8 cellular contexts compared by ENCODE assay signal in the genomic region with DNA sequence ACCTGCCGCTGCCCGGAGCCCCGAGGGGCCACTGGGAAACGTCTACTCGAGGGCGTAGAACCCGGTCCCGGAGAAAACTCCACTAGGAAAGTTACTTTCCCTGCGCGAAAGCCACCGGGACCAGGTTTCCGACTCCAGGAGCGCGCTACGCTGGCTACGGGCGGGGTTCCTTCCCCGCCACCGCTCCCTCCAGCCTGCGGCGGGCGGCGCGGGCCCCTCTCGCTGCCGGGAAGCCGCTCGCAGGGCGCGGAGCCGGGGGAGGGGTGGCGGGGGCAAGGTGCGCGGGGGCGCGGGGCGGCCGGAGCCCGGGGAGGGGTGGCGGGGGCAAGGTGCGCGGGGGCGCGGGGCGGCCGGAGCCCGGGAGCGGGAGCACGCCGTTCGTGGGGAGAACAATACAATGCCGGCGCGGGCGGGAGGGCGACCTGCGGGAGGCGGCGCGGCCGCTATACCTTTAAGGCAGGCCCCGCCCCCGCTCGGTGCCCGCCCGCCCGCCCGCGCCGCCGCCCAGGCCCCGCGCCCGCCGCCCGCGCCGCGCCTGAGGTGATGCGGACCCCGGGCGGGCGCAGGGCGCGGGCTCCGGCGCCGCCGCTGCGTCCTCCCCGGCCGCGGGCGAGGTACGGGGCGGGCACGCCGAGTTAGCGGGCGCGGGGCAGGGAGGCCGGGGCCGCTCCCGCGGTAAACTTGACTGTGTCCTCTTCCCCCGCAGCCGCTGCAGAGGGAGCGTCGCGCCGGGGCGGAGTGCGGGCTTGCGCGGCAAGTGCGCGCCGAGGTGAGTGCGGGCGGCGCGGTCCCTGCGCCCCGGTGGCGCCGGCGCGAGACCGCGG.
DNase-seq lines count a peak whose midpoint lies in the region; ATAC-seq and TF ChIP-seq lines count a peak whose summit lies in the region.

No MANE protein-coding gene starts in this region.

- H3K4me2 ChIP-seq in DOHH2 (ENCODE audit: low read length) = peak overlapping the region; percentile 65

- H3K4me3 ChIP-seq in DOHH2 (ENCODE audit: low read length) (peak overlapping the region; percentile 61), esophagus squamous epithelium (peak overlapping the region; percentile 55 to 90 (median 72)), vagina (peak overlapping the region; percentile 90 to 92)

- H3F3A ChIP-seq in DOHH2 (ENCODE audit: control insufficient read depth, insufficient read depth) = peaks cover 7% of the 10 kb centered on the region; the same call in 1 of the 2 replicates

- no peaks in the 10 kb centered on the region for H3K9me3 Mint-ChIP-seq in activated CD8-positive, alpha-beta memory T cell treated with anti-CD3 and anti-CD28 coated beads, Interleukin-2, amount 10 ng/mL, durations not matched to agents 7 days and 5 days (ENCODE audit: low read depth)
- no peaks in the 10 kb centered on the region for H3K9me3 Mint-ChIP-seq in naive thymus-derived CD8-positive, alpha-beta T cell

- TF ChIP-seq POLR2A in esophagus squamous epithelium (IDR thresholded peaks at IDR 0.05) (peak in 2 of 4 donors; percentile 26 to 43), vagina (IDR thresholded peaks at IDR 0.05) (no peak)

- H3K79me2 ChIP-seq in DOHH2 (ENCODE audit: control insufficient read depth, low read length) = no peaks in the 10 kb centered on the region

- WGBS in esophagus squamous epithelium, 2 donors = no CpG with 5 or more reads among the region's 130 CpGs

- peak overlapping the region; percentile 74 for H3K4me3 Mint-ChIP-seq in activated CD8-positive, alpha-beta memory T cell treated with anti-CD3 and anti-CD28 coated beads, Interleukin-2, amount 10 ng/mL, durations not matched to agents 7 days and 5 days
- peak overlapping the region in 6 of 10 donors; percentile 52 to 86 (median 74) for H3K4me3 Mint-ChIP-seq in naive thymus-derived CD8-positive, alpha-beta T cell

- no peak overlapping the region for H3K27ac Mint-ChIP-seq in activated CD8-positive, alpha-beta memory T cell treated with anti-CD3 and anti-CD28 coated beads, Interleukin-2, amount 10 ng/mL, durations not matched to agents 7 days and 5 days
- no peak overlapping the region for H3K27ac Mint-ChIP-seq in naive thymus-derived CD8-positive, alpha-beta T cell

- no peaks in the 10 kb centered on the region for H3K36me3 ChIP-seq in DOHH2 (ENCODE audit: control insufficient read depth, low read length)
- peaks cover 0 to 6% (median 0%) of the 10 kb centered on the region in 3 donors for H3K36me3 ChIP-seq in esophagus squamous epithelium
- H3K36me3 ChIP-seq in vagina = peaks cover 0 to 7% of the 10 kb centered on the region in 2 donors

- H3K27ac ChIP-seq in DOHH2 (ENCODE audit: low read depth, low read length) (no peak overlapping the region), esophagus squamous epithelium (peak overlapping the region; percentile 97 to 100 (median 99)), vagina (peak overlapping the region; percentile 100)

- peak; percentile 56 for ATAC-seq in GM21619 (IDR thresholded peaks at IDR 0.05; ENCODE audit: unreplicated experiment)
- peak; percentile 83 for ATAC-seq in activated CD8-positive, alpha-beta memory T cell treated with anti-CD3 and anti-CD28 coated beads, Interleukin-2, amount 10 ng/mL, durations not matched to agents 7 days and 5 days
- peak; percentile 70 to 79 for ATAC-seq in naive thymus-derived CD8-positive, alpha-beta T cell

- no peaks in the 10 kb centered on the region; the same call in 1 of the 2 replicates for H4K20me1 ChIP-seq in DOHH2 (ENCODE audit: control insufficient read depth, insufficient read depth, low read depth, low read length)

- intact Hi-C loops in esophagus squamous epithelium (cut with DNase I) = loop anchor here (10.0 kb wide), 2 partner anchors 80 to 220 kb away; no protein-coding TSS in a partner anchor
- intact Hi-C loops in vagina (cut with DNase I) = loop anchor here (10.0 kb wide), 2 partner anchors 50 to 140 kb away; no protein-coding TSS in a partner anchor

- DNase-seq in NCI-H1105 (lab: John Stamatoyannopoulos, UW) = peak; percentile 55
- no peak for DNase-seq in activated CD8-positive, alpha-beta memory T cell treated with anti-CD3 and anti-CD28 coated beads, Interleukin-2, amount 10 ng/mL, durations not matched to agents 7 days and 5 days
- DNase-seq in esophagus squamous epithelium (lab: John Stamatoyannopoulos, UW) = no peak
- DNase-seq in naive thymus-derived CD8-positive, alpha-beta T cell = peak in 3 of 10 donors; percentile 16 to 23 (median 22)
- DNase-seq in vagina (ENCODE audit: extremely low spot score in 2 of 2) = no peak
- no peak for DNase-seq in T-helper 9 cell

- CTCF ChIA-PET in activated CD8-positive, alpha-beta memory T cell treated with anti-CD3 and anti-CD28 coated beads, Interleukin-2, amount 10 ng/mL, durations not matched to agents 7 days and 5 days (lab: Charles Lee) = no interaction called here

- H3K4me1 Mint-ChIP-seq in activated CD8-positive, alpha-beta memory T cell treated with anti-CD3 and anti-CD28 coated beads, Interleukin-2, amount 10 ng/mL, durations not matched to agents 7 days and 5 days = peaks cover 16% of the 10 kb centered on the region
- peaks cover 1 to 14% (median 11%) of the 10 kb centered on the region in 4 donors for H3K4me1 Mint-ChIP-seq in naive thymus-derived CD8-positive, alpha-beta T cell

- peaks cover 3% of the 10 kb centered on the region for H3K36me3 Mint-ChIP-seq in activated CD8-positive, alpha-beta memory T cell treated with anti-CD3 and anti-CD28 coated beads, Interleukin-2, amount 10 ng/mL, durations not matched to agents 7 days and 5 days
- peaks cover 5 to 11% (median 11%) of the 10 kb centered on the region in 3 donors for H3K36me3 Mint-ChIP-seq in naive thymus-derived CD8-positive, alpha-beta T cell

- peaks cover 7% of the 10 kb centered on the region for H3K4me1 ChIP-seq in DOHH2 (ENCODE audit: control insufficient read depth, low read length)
- peaks cover 0 to 68% (median 9%) of the 10 kb centered on the region in 3 donors for H3K4me1 ChIP-seq in esophagus squamous epithelium
- peaks cover 47% of the 10 kb centered on the region for H3K4me1 ChIP-seq in vagina

- TF ChIP-seq CTCF in DOHH2 (IDR thresholded peaks at IDR 0.05; ENCODE audit: low read depth, low read length, poor library complexity, severe bottlenecking) (no peak), esophagus squamous epithelium (IDR thresholded peaks at IDR 0.05) (peak in 1 of 6 experiments; percentile 7), vagina (IDR thresholded peaks at IDR 0.05) (peak in 1 of 3 experiments; percentile 1)

- peaks cover 37% of the 10 kb centered on the region for H3K27me3 ChIP-seq in DOHH2 (ENCODE audit: control insufficient read depth, low read length)
- peaks cover 0 to 13% (median 0%) of the 10 kb centered on the region in 4 donors for H3K27me3 ChIP-seq in esophagus squamous epithelium
- no peaks in the 10 kb centered on the region for H3K27me3 ChIP-seq in vagina

- POLR2A ChIA-PET in naive thymus-derived CD8-positive, alpha-beta T cell (lab: Charles Lee) = no interaction called here

- peaks cover 49% of the 10 kb centered on the region for H3K27me3 Mint-ChIP-seq in activated CD8-positive, alpha-beta memory T cell treated with anti-CD3 and anti-CD28 coated beads, Interleukin-2, amount 10 ng/mL, durations not matched to agents 7 days and 5 days
- peaks cover 20 to 38% (median 33%) of the 10 kb centered on the region in 5 donors for H3K27me3 Mint-ChIP-seq in naive thymus-derived CD8-positive, alpha-beta T cell

- no peaks in the 10 kb centered on the region for H3K9me2 ChIP-seq in DOHH2 (replicated peaks; ENCODE audit: control insufficient read depth, low read length)

- H3K9me3 ChIP-seq in DOHH2 (ENCODE audit: control insufficient read depth, insufficient read depth, low read length) = no peaks in the 10 kb centered on the region
- no peaks in the 10 kb centered on the region for H3K9me3 ChIP-seq in esophagus squamous epithelium
- H3K9me3 ChIP-seq in vagina = no peaks in the 10 kb centered on the region
